Comparison of ENCODE assay signal across 22 cellular contexts in genomic region chr1:217418241-217418840, GRCh38.
"Had no signal": no experiment of that assay in that cellular context is flagged by ENCODE, and none has a peak within 500 bp of the region (broad histone marks: within the 10 kb centered on the region; RNA-seq: fewer than 3 reads in every experiment).

No MANE protein-coding gene starts in this region.

- H3K4me2 ChIP-seq: smooth muscle cell had no signal

- FAIRE-seq: endometrium, keratinocyte, urothelium cell line had no signal

- H3K36me3 ChIP-seq: neutrophil, right atrium auricular region, suprapubic skin, thyroid gland had no signal

- H3K4me3 ChIP-seq: dorsolateral prefrontal cortex, right atrium auricular region, smooth muscle cell, suprapubic skin, thyroid gland had no signal

- H3K9me3 ChIP-seq: neutrophil, right atrium auricular region, suprapubic skin, thyroid gland had no signal

- H3K4me1 ChIP-seq: right atrium auricular region, suprapubic skin had no signal

- H3K27me3 ChIP-seq: neutrophil, right atrium auricular region, suprapubic skin, thyroid gland had no signal

- H3K27ac ChIP-seq: dorsolateral prefrontal cortex, neutrophil, right atrium auricular region, suprapubic skin, thyroid gland had no signal

- ATAC-seq: esophagus mucosa; stimulated activated effector memory CD8-positive, alpha-beta T cell treated with anti-CD3 and anti-CD28 coated beads, Interleukin-12 subunit alpha, Interleukin-12 subunit beta, amount 100 ng/mL, for 72 hours; stimulated activated naive CD8-positive, alpha-beta T cell treated with anti-CD3 and anti-CD28 coated beads, Interleukin-15, Interleukin-2, amounts not matched to agents 100 U/mL and 50 U/mL, for 24 hours had no signal

- DNase-seq: cortex of kidney; dorsolateral prefrontal cortex; effector CD8-positive, alpha-beta T cell; immature natural killer cell; left cardiac atrium; left ventricle myocardium superior; mesendoderm; naive B cell; posterior cingulate gyrus; stimulated activated CD4-positive, alpha-beta T cell treated with anti-CD3 and anti-CD28 coated beads, Interleukin-4, amount 100 ng/mL, for 1 hour; stimulated activated CD8-positive, alpha-beta memory T cell treated with anti-CD3 and anti-CD28 coated beads, Interleukin-4, amount 100 ng/mL, for 48 hours; stimulated activated naive CD8-positive, alpha-beta T cell treated with anti-CD3 and anti-CD28 coated beads, Interleukin-15, Interleukin-2, amounts not matched to agents 100 U/mL and 50 U/mL, for 24 hours; thyroid gland had no signal
